In genomic region chr4:54427826-54428225, GRCh38 we compare ENCODE assay signal across 19 cellular contexts.
DNase-seq lines count a peak whose midpoint lies in the region; ATAC-seq, FAIRE-seq and TF ChIP-seq lines count a peak whose summit lies in the region.
"Had no signal": no experiment of that assay in that cellular context is flagged by ENCODE, and none has a peak within 500 bp of the region (broad histone marks: within the 10 kb centered on the region; RNA-seq: fewer than 3 reads in every experiment).

No MANE protein-coding gene starts in this region.

- no peak overlapping the region for H3K4me3 Mint-ChIP-seq in MCF 10A (ENCODE audit: unreplicated experiment)
- H3K4me3 Mint-ChIP-seq: CD4-positive, alpha-beta memory T cell; GM23338; H9 had no signal

- H3K27me3 Mint-ChIP-seq in MCF 10A (ENCODE audit: insufficient read depth, unreplicated experiment): peaks cover 49% of the 10 kb centered on the region

- no peak for TF ChIP-seq POLR2A in A549 (IDR thresholded peaks at IDR 0.05; ENCODE audit: low read length)
- TF ChIP-seq POLR2A in K562 (conservative IDR thresholded peaks at IDR 0.05): no peak

- H3K9ac ChIP-seq in MM.1S (ENCODE audit: low read length): no peak overlapping the region
- no peak overlapping the region for H3K9ac ChIP-seq in K562 (ENCODE audit: insufficient read depth in 1 of 2, low read depth in 2 of 2, low read length in 2 of 2)

- no peak overlapping the region for H3K27ac Mint-ChIP-seq in MCF 10A (ENCODE audit: low read depth, unreplicated experiment)
- H3K27ac Mint-ChIP-seq: CD4-positive, alpha-beta memory T cell; GM23338; H9 had no signal

- peaks cover 7% of the 10 kb centered on the region; the same call in 1 of the 2 replicates for H3F3A ChIP-seq in MM.1S (ENCODE audit: insufficient read depth, low read length)

- H3K4me1 ChIP-seq in A549 (no peaks in the 10 kb centered on the region), MM.1S (ENCODE audit: low read length) (peaks cover 44% of the 10 kb centered on the region), K562 (replicated peaks in 1 of 2; ENCODE audit: control insufficient read depth in 2 of 2, insufficient read depth in 2 of 2, low read length in 2 of 2) (no peaks in the 10 kb centered on the region)
- no peaks in the 10 kb centered on the region for H3K4me1 ChIP-seq in effector memory CD4-positive, alpha-beta T cell (ENCODE audit: control insufficient read depth, insufficient read depth, low read length, poor library complexity, severe bottlenecking)

- H3K27me3 ChIP-seq in MM.1S (replicated peaks; ENCODE audit: insufficient read depth, low read length) (no peaks in the 10 kb centered on the region), K562 (ENCODE audit: control insufficient read depth in 2 of 2, insufficient read depth in 2 of 2, low read length in 2 of 2) (peaks cover 0 to 6% of the 10 kb centered on the region in 2 experiments; a peak in 3 of 5 replicates)
- no peaks in the 10 kb centered on the region for H3K27me3 ChIP-seq in effector memory CD4-positive, alpha-beta T cell (replicated peaks; ENCODE audit: control insufficient read depth, insufficient read depth, low read length, poor library complexity, severe bottlenecking)

- H2AFZ ChIP-seq in MM.1S (ENCODE audit: low read length) (no peak overlapping the region), K562 (ENCODE audit: low read depth, low read length) (no peak overlapping the region)
- H2AFZ ChIP-seq: GM23338 had no signal

- no peaks in the 10 kb centered on the region for H3K4me1 Mint-ChIP-seq in MCF 10A (ENCODE audit: insufficient read depth, unreplicated experiment)
- H3K4me1 Mint-ChIP-seq: CD4-positive, alpha-beta memory T cell had no signal

- H3K4me3 ChIP-seq in A549: no peak overlapping the region
- no peak overlapping the region for H3K4me3 ChIP-seq in MM.1S (ENCODE audit: low read length)
- H3K4me3 ChIP-seq in K562: no peak overlapping the region
- H3K4me3 ChIP-seq in effector memory CD4-positive, alpha-beta T cell (ENCODE audit: insufficient read depth, low read depth, low read length, poor library complexity, severe bottlenecking): no peak overlapping the region
- H3K4me3 ChIP-seq: GM12878, GM23338 had no signal

- H3K4me2 ChIP-seq in A549 (no peak overlapping the region), MM.1S (ENCODE audit: low read depth, low read length) (peak overlapping the region; percentile 51; the same call in 1 of the 2 replicates), K562 (ENCODE audit: insufficient read depth, low read length) (no peak overlapping the region)
- H3K4me2 ChIP-seq: GM23338 had no signal

- intact Hi-C loops in K562 (cut with micrococcal nuclease): no loop called here
- intact Hi-C loops in MCF 10A (cut with micrococcal nuclease): no loop called here

- CTCF ChIA-PET in A549 (lab: Yijun Ruan, JAX): no interaction called here
- CTCF ChIA-PET in K562 (lab: Yijun Ruan, JAX; ENCODE audit: low intra/inter-chr PET ratio): no interaction called here
- CTCF ChIA-PET in MCF 10A (lab: Yijun Ruan, JAX): interaction anchor here (1.9 kb wide), 1 partner anchor 12 kb away, joined by 5 read pairs; no protein-coding TSS in a partner anchor

- H3K27ac ChIP-seq in A549 (no peak overlapping the region), MM.1S (ENCODE audit: low read length) (peak overlapping the region; percentile 61; the same call in 1 of the 2 replicates), K562 (ENCODE audit: extremely low read depth, low read depth, low read length) (no peak overlapping the region)
- H3K27ac ChIP-seq in effector memory CD4-positive, alpha-beta T cell (ENCODE audit: insufficient read depth, low read length, poor library complexity, severe bottlenecking): no peak overlapping the region

- WGBS in A549 (ENCODE audit: missing lambda C conversion rate): 14% methylated on average over 2 of the region's 2 CpGs
- 0% methylated on average over 2 of the region's 2 CpGs for WGBS in K562 (ENCODE audit: insufficient coverage, low coverage, missing lambda C conversion rate)

- no peaks in the 10 kb centered on the region for H3K9me1 ChIP-seq in K562 (ENCODE audit: control insufficient read depth, insufficient read depth, low read length)

- H4K20me1 ChIP-seq in MM.1S (ENCODE audit: insufficient read depth, low read length) (no peaks in the 10 kb centered on the region), K562 (replicated peaks; ENCODE audit: control insufficient read depth, insufficient read depth, low read length) (no peaks in the 10 kb centered on the region)

- no peaks in the 10 kb centered on the region for H3K9me3 Mint-ChIP-seq in MCF 10A (ENCODE audit: unreplicated experiment)
- H3K9me3 Mint-ChIP-seq: GM23338, H9 had no signal

- POLR2A ChIA-PET in A549 (lab: Yijun Ruan, JAX) (no interaction called here), K562 (lab: Yijun Ruan, JAX) (no interaction called here), MCF 10A (lab: Yijun Ruan, JAX) (no interaction called here)

- no peak for DNase-seq in A549 (ENCODE audit: low read depth in 1 of 2, low spot score in 1 of 2)
- peak; percentile 78 for DNase-seq in MM.1S
- DNase-seq in K562 (ENCODE audit: extremely low read depth in 1 of 4, low spot score in 3 of 4): no peak
- no peak for DNase-seq in MCF 10A (ENCODE audit: unreplicated experiment)
- no peak for DNase-seq in effector memory CD4-positive, alpha-beta T cell
- DNase-seq in NCI-H345 treated with DMSO at 0.1 percent for 48 hours (lab: John Stamatoyannopoulos, UW; ENCODE audit: unreplicated experiment): no peak
- DNase-seq: 8988T; C1 segment of cervical spinal cord; Calu3; CD4-positive, alpha-beta memory T cell; COR-L47; DMS53; DND-41; H9 had no signal

- TF ChIP-seq EP300 in A549 (IDR thresholded peaks at IDR 0.05) (no peak), K562 (IDR thresholded peaks at IDR 0.05; ENCODE audit: low read length) (no peak)

- FAIRE-seq in A549 (lab: Jason Lieb, UNC) (no peak), K562 (lab: Jason Lieb, UNC) (no peak)
- FAIRE-seq: G401.6, GM12878 had no signal

- no peak for TF ChIP-seq RAD21 in A549 (conservative IDR thresholded peaks at IDR 0.05 in 1 of 2, IDR thresholded peaks at IDR 0.05 in 1 of 2)
- no peak for TF ChIP-seq RAD21 in K562 (CRISPR knock-in tag; conservative IDR thresholded peaks at IDR 0.05 in 1 of 2, IDR thresholded peaks at IDR 0.05 in 1 of 2)

- no peaks in the 10 kb centered on the region for H3K9me3 ChIP-seq in A549
- H3K9me3 ChIP-seq in MM.1S (replicated peaks; ENCODE audit: insufficient read depth, low read length): no peaks in the 10 kb centered on the region
- no peaks in the 10 kb centered on the region for H3K9me3 ChIP-seq in K562 (replicated peaks; ENCODE audit: control insufficient read depth, insufficient read depth, low read depth, low read length)
- no peaks in the 10 kb centered on the region for H3K9me3 ChIP-seq in effector memory CD4-positive, alpha-beta T cell (ENCODE audit: control insufficient read depth, low read length)

- no peaks in the 10 kb centered on the region for H3K9me2 ChIP-seq in MM.1S (replicated peaks; ENCODE audit: insufficient read depth, low read length)

- ATAC-seq in A549 (no peak), GM18867 (IDR thresholded peaks at IDR 0.05; ENCODE audit: unreplicated experiment) (peak; percentile 63), K562 (no peak)
- ATAC-seq: GM12878, GM23338, HCT116 had no signal

- TF ChIP-seq CTCF in A549 (IDR thresholded peaks at IDR 0.05) (no peak), MM.1S (IDR thresholded peaks at IDR 0.05; ENCODE audit: low read length) (no peak), K562 (IDR thresholded peaks at IDR 0.05 in 2 of 3, conservative IDR thresholded peaks at IDR 0.05 in 1 of 3; ENCODE audit: insufficient read depth in 2 of 3, low read depth in 1 of 3, low read length in 3 of 3) (no peak), MCF 10A (IDR thresholded peaks at IDR 0.05; ENCODE audit: unreplicated experiment) (no peak)

- H3K79me2 ChIP-seq in MM.1S (ENCODE audit: low read length) (no peaks in the 10 kb centered on the region), K562 (ENCODE audit: control insufficient read depth, insufficient read depth, low read length) (no peaks in the 10 kb centered on the region)

- no peaks in the 10 kb centered on the region for H3K36me3 Mint-ChIP-seq in MCF 10A (ENCODE audit: insufficient read depth, unreplicated experiment)
- H3K36me3 Mint-ChIP-seq: CD4-positive, alpha-beta memory T cell had no signal

- no peaks in the 10 kb centered on the region for H3K36me3 ChIP-seq in MM.1S (replicated peaks; ENCODE audit: insufficient read depth, low read length)
- no peaks in the 10 kb centered on the region for H3K36me3 ChIP-seq in K562 (ENCODE audit: control insufficient read depth, insufficient read depth, low read length)
- no peaks in the 10 kb centered on the region for H3K36me3 ChIP-seq in effector memory CD4-positive, alpha-beta T cell (ENCODE audit: control insufficient read depth, insufficient read depth, low read length)

- in situ Hi-C loops in K562 (cut with MboI): no loop called here

- BruUV-seq in K562 (replicated peaks; lab: Mats Ljungman, UMichigan): no TSS peak
- no TSS peak for BruUV-seq in MCF 10A (replicated peaks; lab: Mats Ljungman, UMichigan)

TF ChIP-seq in K562, 482 proteins besides CTCF, POLR2A, EP300 and RAD21:
- TF ChIP-seq MAFF (IDR thresholded peaks at IDR 0.05; ENCODE audit: low read length) (0 out of 2 replicates have a peak, but pooled peaks have one; percentile 16), TAF1 (IDR thresholded peaks at IDR 0.05; ENCODE audit: control insufficient read depth, extremely low read depth, insufficient read depth, low read length, severe bottlenecking) (no peak), SNIP1 (IDR thresholded peaks at IDR 0.05; ENCODE audit: low read depth) (no peak), C11orf30 (IDR thresholded peaks at IDR 0.05; ENCODE audit: low read depth) (peak; percentile 40; the same call in 1 of the 2 replicates), MAFG (tag; conservative IDR thresholded peaks at IDR 0.05) (peak; percentile 66), ZNF316 (IDR thresholded peaks at IDR 0.05) (peak; percentile 74), ZC3H8 (IDR thresholded peaks at IDR 0.05) (no peak), ADNP (tag; IDR thresholded peaks at IDR 0.05) (peak; percentile 6; the same call in 1 of the 2 replicates), HDAC6 (IDR thresholded peaks at IDR 0.05; ENCODE audit: low read depth, low read length) (no peak), NFE2L1 (tag; IDR thresholded peaks at IDR 0.05; ENCODE audit: borderline replicate concordance, low read depth) (no peak), TBL1XR1 (IDR thresholded peaks at IDR 0.05; ENCODE audit: low read length in 2 of 2) (no peak), BRF2 (IDR thresholded peaks at IDR 0.05; ENCODE audit: borderline replicate concordance, insufficient read depth, insufficient read length) (no peak)

Comparison
In these comparisons a context has a peak if more than half of its experiments do, and no peak if none do; other contexts are left out.
1. Of the 35 proteins assayed by ChIP-seq in both K562 and A549: peak only in K562: none; only in A549: MAFK; in both: none; in neither: 34.